Comparison of ENCODE assay signal across 8 cellular contexts in genomic region chr5:159915913-159916840, GRCh38. TPM values are rescaled to one million over a fixed set of nuclear protein-coding genes. Genes with fewer than 3 reads are reported as not detected.
A peak's percentile ranks its signal among the peaks of the same experiment; 100 is the strongest.
DNase-seq lines count a peak whose midpoint lies in the region; ATAC-seq and TF ChIP-seq lines count a peak whose summit lies in the region.

TSS of gene ADRA1B (plus strand) at chr5:159916482. CDS start at chr5:159916906, 424 bp downstream.

- H4K20me1 ChIP-seq in SK-N-SH (ENCODE audit: insufficient read depth) (no peaks in the 10 kb centered on the region), hepatocyte (ENCODE audit: insufficient read depth, poor library complexity, severe bottlenecking) (no peaks in the 10 kb centered on the region)

- peak within 1 kb of the TSS; percentile 73 for H2AFZ ChIP-seq in SK-N-SH (ENCODE audit: low read depth)
- H2AFZ ChIP-seq in hepatocyte, result peak within 1 kb of the TSS; percentile 34

- H3K4me2 ChIP-seq in SK-N-SH (peak within 1 kb of the TSS; percentile 80), hepatocyte (peak within 1 kb of the TSS; percentile 97)

- peak; percentile 71 for ATAC-seq in HG02981 (IDR thresholded peaks at IDR 0.05; ENCODE audit: unreplicated experiment)
- ATAC-seq in sciatic nerve, result peak; percentile 81
- no peak for ATAC-seq in HG02884 (IDR thresholded peaks at IDR 0.05; ENCODE audit: unreplicated experiment)
- ATAC-seq in HG03571 (IDR thresholded peaks at IDR 0.05; ENCODE audit: unreplicated experiment), result no peak

- peak within 1 kb of the TSS; percentile 56 for H3K9ac ChIP-seq in SK-N-SH

- intact Hi-C loops in sciatic nerve (cut with DNase I), result no loop called here

- peak; percentile 68 for TF ChIP-seq RAD21 in SK-N-SH (IDR thresholded peaks at IDR 0.05; ENCODE audit: low read length)

- H3F3A ChIP-seq in SK-N-SH (replicated peaks; ENCODE audit: insufficient read depth), result peaks cover 25% of the 10 kb centered on the region

- peak in 1 of 2 experiments; percentile 17; a peak in 1 of 4 replicates for TF ChIP-seq EP300 in SK-N-SH (IDR thresholded peaks at IDR 0.05; ENCODE audit: borderline replicate concordance in 1 of 2, low read depth in 1 of 2, low read length in 1 of 2)

- peak; percentile 24 for DNase-seq in GM04504 (ENCODE audit: low read depth)
- peak; percentile 94 for DNase-seq in SK-N-SH
- peak in 47 of 58 donors; percentile 7 to 74 (median 49) for DNase-seq in anterior cingulate cortex (lab: John Stamatoyannopoulos, UW)
- peak; percentile 88 for DNase-seq in hepatocyte (ENCODE audit: low spot score)
- DNase-seq in sciatic nerve (ENCODE audit: low spot score), result peak; percentile 78

- H3K36me3 ChIP-seq in SK-N-SH (replicated peaks in 1 of 2; ENCODE audit: control insufficient read depth in 1 of 2, insufficient read depth in 2 of 2, low read length in 1 of 2) (no peaks in the 10 kb centered on the region), hepatocyte (replicated peaks; ENCODE audit: insufficient read depth, low read depth) (no peaks in the 10 kb centered on the region)

- H3K9me2 ChIP-seq in SK-N-SH (no peaks in the 10 kb centered on the region), hepatocyte (replicated peaks; ENCODE audit: insufficient read depth) (no peaks in the 10 kb centered on the region)

- H3K27me3 ChIP-seq in SK-N-SH (ENCODE audit: insufficient read depth), result no peaks in the 10 kb centered on the region
- H3K27me3 ChIP-seq in hepatocyte, result peaks cover 27% of the 10 kb centered on the region

- 5% methylated on average over 55 of the region's 81 CpGs for WGBS in SK-N-SH (ENCODE audit: low lambda C conversion rate)
- 3% methylated on average over 23 of the region's 81 CpGs for WGBS in hepatocyte (ENCODE audit: low lambda C conversion rate, missing lambda C conversion rate)

- peaks cover 35% of the 10 kb centered on the region; the same call in 1 of the 2 replicates for H3K79me2 ChIP-seq in SK-N-SH (ENCODE audit: insufficient read depth)
- H3K79me2 ChIP-seq in hepatocyte, result no peaks in the 10 kb centered on the region

- H3K4me3 ChIP-seq in SK-N-SH (ENCODE audit: low read depth in 2 of 2, low read length in 1 of 2) (peak within 1 kb of the TSS; percentile 46 to 69), hepatocyte (peak within 1 kb of the TSS; percentile 46)

- CTCF ChIA-PET in SK-N-SH (lab: Yijun Ruan, JAX), result interaction anchor here (0.7 to 1.5 kb wide), 8 partner anchors 12 to 630 kb away, joined by 3 to 4 read pairs (median 3); no protein-coding TSS in a partner anchor

- POLR2A ChIA-PET in SK-N-SH (lab: Yijun Ruan, JAX), result no interaction called here

- no peaks in the 10 kb centered on the region for H3K9me3 ChIP-seq in SK-N-SH
- no peaks in the 10 kb centered on the region for H3K9me3 ChIP-seq in hepatocyte (ENCODE audit: low read depth)

- H3K4me1 ChIP-seq in SK-N-SH (ENCODE audit: control insufficient read depth in 1 of 2, insufficient read depth in 2 of 2, low read depth in 1 of 2, low read length in 1 of 2) (peaks cover 6 to 38% of the 10 kb centered on the region in 2 experiments; a peak in 3 of 4 replicates), hepatocyte (ENCODE audit: insufficient read depth) (peaks cover 25% of the 10 kb centered on the region)

- H3K27ac ChIP-seq in SK-N-SH (ENCODE audit: low read depth in 2 of 2, low read length in 1 of 2) (0 out of 4 replicates have a peak within 1 kb of the TSS, but pooled peaks of 1 of the 2 experiments have one; percentile 7), hepatocyte (no peak within 1 kb of the TSS)

- peak; percentile 57 for TF ChIP-seq CTCF in SK-N-SH (IDR thresholded peaks at IDR 0.05)
- peak; percentile 65 for TF ChIP-seq CTCF in hepatocyte (IDR thresholded peaks at IDR 0.05; ENCODE audit: poor library complexity)

TF ChIP-seq in SK-N-SH, 30 proteins besides CTCF, POLR2A, EP300 and RAD21:
- TF ChIP-seq NRF1 (IDR thresholded peaks at IDR 0.05; ENCODE audit: low read depth, low read length), result no peak
- TF ChIP-seq GATA2 (CRISPR knock-in tag; IDR thresholded peaks at IDR 0.05), result no peak
- no peak for TF ChIP-seq FOSL2 (IDR thresholded peaks at IDR 0.05; ENCODE audit: borderline replicate concordance, low read depth)
- TF ChIP-seq TAF1 (IDR thresholded peaks at IDR 0.05; ENCODE audit: borderline replicate concordance, low read depth, low read length), result no peak
- TF ChIP-seq SIN3A (IDR thresholded peaks at IDR 0.05; ENCODE audit: borderline replicate concordance, low read depth, low read length), result 0 out of 2 replicates have a peak, but pooled peaks have one; percentile 55
- TF ChIP-seq SMC3 (IDR thresholded peaks at IDR 0.05; ENCODE audit: low read depth, low read length), result peak; percentile 71

RNA-seq across cellular contexts. Expression of gene ADRA1B, which starts in this region (rescaled TPM):
- polyA plus RNA-seq in SK-N-SH (2012; rRNA removed), result 1.9 and 2.2 TPM in 2 replicates
- 0.91 and 2.0 TPM in 2 replicates for polyA plus RNA-seq in SK-N-SH (2012; cell fraction: cytosol; rRNA removed)
- polyA plus RNA-seq in SK-N-SH (2012; cell fraction: nucleus; rRNA removed), result 1.2 and 2.4 TPM in 2 replicates
- total RNA-seq in hepatocyte, result 2.0 and 2.6 TPM in 2 replicates
- 3.5 and 3.8 TPM in 2 replicates for polyA plus RNA-seq in hepatocyte
- 1.6 TPM for total RNA-seq in sciatic nerve

Comparison
In these comparisons a context has a peak if more than half of its experiments do, and no peak if none do; other contexts are left out.
1. DNase-seq: peak in every context shown above with its lines; median percentile 94 in SK-N-SH; 88 in hepatocyte; 78 in sciatic nerve; 49 in anterior cingulate cortex; 24 in GM04504.
2. ATAC-seq: peak in HG02981 (single experiment) and sciatic nerve (single experiment); none in HG02884 (single experiment) and HG03571 (single experiment).